In genomic region chr7:87933953-87934698, GRCh38 we compare ENCODE assay signal across 1 cellular context.
TF ChIP-seq lines count a peak whose summit lies in the region.

Gene ADAM22 (plus strand): TSS chr7:87934251. CDS start chr7:87934466, 215 bp downstream.

TF ChIP-seq in HepG2, 621 proteins besides CTCF, POLR2A, EP300 and RAD21 (continued from another document and continues in another):
- TF ChIP-seq HNF1A (IDR thresholded peaks at IDR 0.05; ENCODE audit: low read depth) (no peak), HNF1A (CRISPR knock-in tag; IDR thresholded peaks at IDR 0.05; ENCODE audit: borderline replicate concordance) (no peak; the same call in 1 of the 2 replicates), ZNF766 (CRISPR knock-in tag; IDR thresholded peaks at IDR 0.05; ENCODE audit: borderline replicate concordance) (no peak), ZFP37 (CRISPR knock-in tag; IDR thresholded peaks at IDR 0.05; ENCODE audit: borderline replicate concordance) (no peak), PAF1 (CRISPR knock-in tag; IDR thresholded peaks at IDR 0.05) (no peak), KAT8 (CRISPR knock-in tag; IDR thresholded peaks at IDR 0.05) (peak; percentile 65), TOPORS (CRISPR knock-in tag; IDR thresholded peaks at IDR 0.05) (peak; percentile 20; the same call in 1 of the 2 replicates), U2AF1 (optimal IDR thresholded peaks at IDR 0.05; ENCODE audit: low read depth, low read length) (peak; percentile 6), TERF1 (CRISPR knock-in tag; IDR thresholded peaks at IDR 0.05) (no peak), FIP1L1 (IDR thresholded peaks at IDR 0.05; ENCODE audit: borderline replicate concordance, insufficient read depth, low read depth, low read length) (no peak), ZFP91 (CRISPR knock-in tag; IDR thresholded peaks at IDR 0.05; ENCODE audit: borderline replicate concordance) (peak; percentile 92; the same call in 1 of the 2 replicates), RNF2 (conservative IDR thresholded peaks at IDR 0.05; ENCODE audit: low read depth) (peak; percentile 86), AGO1 (IDR thresholded peaks at IDR 0.05; ENCODE audit: low read depth, low read length, poor library complexity, severe bottlenecking) (no peak), HNRNPUL1 (IDR thresholded peaks at IDR 0.05; ENCODE audit: low read depth, low read length) (no peak), NFAT5 (CRISPR knock-in tag; IDR thresholded peaks at IDR 0.05) (0 out of 2 replicates have a peak, but pooled peaks have one; percentile 36), ZNF318 (CRISPR knock-in tag; IDR thresholded peaks at IDR 0.05) (no peak), GTF2F1 (IDR thresholded peaks at IDR 0.05; ENCODE audit: low read length) (no peak), AKAP8 (CRISPR knock-in tag; IDR thresholded peaks at IDR 0.05) (no peak), ZSCAN20 (CRISPR knock-in tag; IDR thresholded peaks at IDR 0.05; ENCODE audit: borderline replicate concordance) (no peak), DR1 (CRISPR knock-in tag; IDR thresholded peaks at IDR 0.05) (peak; percentile 57; the same call in 1 of the 2 replicates), RBM39 (IDR thresholded peaks at IDR 0.05; ENCODE audit: low read depth, low read length, poor library complexity, severe bottlenecking) (peak; percentile 33), ZNF709 (CRISPR knock-in tag; IDR thresholded peaks at IDR 0.05) (no peak; the same call in 1 of the 2 replicates), ZNF335 (CRISPR knock-in tag; IDR thresholded peaks at IDR 0.05) (no peak), HDAC1 (CRISPR knock-in tag; IDR thresholded peaks at IDR 0.05) (peak; percentile 65), ZNF557 (CRISPR knock-in tag; IDR thresholded peaks at IDR 0.05) (no peak), SIX4 (CRISPR knock-in tag; IDR thresholded peaks at IDR 0.05) (no peak), ZNF749 (CRISPR knock-in tag; IDR thresholded peaks at IDR 0.05; ENCODE audit: borderline replicate concordance) (no peak), MLXIP (CRISPR knock-in tag; IDR thresholded peaks at IDR 0.05; ENCODE audit: borderline replicate concordance) (no peak), ZNF484 (CRISPR knock-in tag; IDR thresholded peaks at IDR 0.05; ENCODE audit: borderline replicate concordance, low read depth) (no peak), ZNF451 (CRISPR knock-in tag; IDR thresholded peaks at IDR 0.05) (peak; percentile 70; the same call in 1 of the 2 replicates), SMAD3 (CRISPR knock-in tag; IDR thresholded peaks at IDR 0.05) (no peak), FOXJ3 (CRISPR knock-in tag; IDR thresholded peaks at IDR 0.05; ENCODE audit: borderline replicate concordance) (no peak), SOX5 (CRISPR knock-in tag; IDR thresholded peaks at IDR 0.05; ENCODE audit: borderline replicate concordance) (peak; percentile 57; the same call in 1 of the 2 replicates)
